1 cellular context compared by ENCODE assay signal in genomic region chr11:118406599-118407166, GRCh38.
TF ChIP-seq lines count a peak whose summit lies in the region.

No MANE protein-coding gene starts in this region.

TF ChIP-seq in K562, 482 proteins besides CTCF, POLR2A, EP300 and RAD21 (continued from another document):
- TF ChIP-seq EWSR1 (IDR thresholded peaks at IDR 0.05; ENCODE audit: borderline replicate concordance, low read depth, partially characterized antibody) (no peak), ZNF668 (CRISPR knock-in tag; IDR thresholded peaks at IDR 0.05) (no peak), SMAD3 (CRISPR knock-in tag; conservative IDR thresholded peaks at IDR 0.05) (no peak), ILK (tag; IDR thresholded peaks at IDR 0.05; ENCODE audit: borderline replicate concordance, low read depth) (no peak), SRSF7 (optimal IDR thresholded peaks at IDR 0.05; ENCODE audit: low read depth, low read length) (no peak), MXI1 (IDR thresholded peaks at IDR 0.05; ENCODE audit: low read depth, low read length) (no peak), ZC3H4 (CRISPR knock-in tag; IDR thresholded peaks at IDR 0.05; ENCODE audit: borderline replicate concordance) (no peak)
- TF ChIP-seq, protein P1, sequence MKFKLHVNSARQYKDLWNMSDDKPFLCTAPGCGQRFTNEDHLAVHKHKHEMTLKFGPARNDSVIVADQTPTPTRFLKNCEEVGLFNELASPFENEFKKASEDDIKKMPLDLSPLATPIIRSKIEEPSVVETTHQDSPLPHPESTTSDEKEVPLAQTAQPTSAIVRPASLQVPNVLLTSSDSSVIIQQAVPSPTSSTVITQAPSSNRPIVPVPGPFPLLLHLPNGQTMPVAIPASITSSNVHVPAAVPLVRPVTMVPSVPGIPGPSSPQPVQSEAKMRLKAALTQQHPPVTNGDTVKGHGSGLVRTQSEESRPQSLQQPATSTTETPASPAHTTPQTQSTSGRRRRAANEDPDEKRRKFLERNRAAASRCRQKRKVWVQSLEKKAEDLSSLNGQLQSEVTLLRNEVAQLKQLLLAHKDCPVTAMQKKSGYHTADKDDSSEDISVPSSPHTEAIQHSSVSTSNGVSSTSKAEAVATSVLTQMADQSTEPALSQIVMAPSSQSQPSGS (CRISPR knock-in tag; IDR thresholded peaks at IDR 0.05): no peak
- TF ChIP-seq, protein P2, sequence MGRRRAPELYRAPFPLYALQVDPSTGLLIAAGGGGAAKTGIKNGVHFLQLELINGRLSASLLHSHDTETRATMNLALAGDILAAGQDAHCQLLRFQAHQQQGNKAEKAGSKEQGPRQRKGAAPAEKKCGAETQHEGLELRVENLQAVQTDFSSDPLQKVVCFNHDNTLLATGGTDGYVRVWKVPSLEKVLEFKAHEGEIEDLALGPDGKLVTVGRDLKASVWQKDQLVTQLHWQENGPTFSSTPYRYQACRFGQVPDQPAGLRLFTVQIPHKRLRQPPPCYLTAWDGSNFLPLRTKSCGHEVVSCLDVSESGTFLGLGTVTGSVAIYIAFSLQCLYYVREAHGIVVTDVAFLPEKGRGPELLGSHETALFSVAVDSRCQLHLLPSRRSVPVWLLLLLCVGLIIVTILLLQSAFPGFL (CRISPR knock-in tag; IDR thresholded peaks at IDR 0.05): no peak
